ENCODE assay signal across 13 cellular contexts in genomic region chr11:8906629-8907028, GRCh38. TPM values are rescaled to one million over a fixed set of nuclear protein-coding genes. Genes with fewer than 3 reads are reported as not detected.
DNase-seq lines count a peak whose midpoint lies in the region; ATAC-seq, FAIRE-seq and TF ChIP-seq lines count a peak whose summit lies in the region.
"Had no signal": no experiment of that assay in that cellular context is flagged by ENCODE, and none has a peak within 500 bp of the region (broad histone marks: within the 10 kb centered on the region; RNA-seq: fewer than 3 reads in every experiment).

No MANE protein-coding gene starts in this region.

- H3K4me2 ChIP-seq in SK-N-SH, result peak overlapping the region; percentile 58

- no peaks in the 10 kb centered on the region for H3K9me3 ChIP-seq in SK-N-SH
- H3K9me3 ChIP-seq in mucosa of descending colon, result no peaks in the 10 kb centered on the region

- no peak overlapping the region for H2AFZ ChIP-seq in SK-N-SH (ENCODE audit: low read depth)

- H3K4me3 ChIP-seq in SK-N-SH (ENCODE audit: low read depth in 2 of 2, low read length in 1 of 2), result no peak overlapping the region
- no peak overlapping the region for H3K4me3 ChIP-seq in fibroblast of pulmonary artery (replicated peaks; ENCODE audit: low read depth, low read length)
- H3K4me3 ChIP-seq in mucosa of descending colon, result no peak overlapping the region

- H3K36me3 ChIP-seq in SK-N-SH (replicated peaks in 1 of 2; ENCODE audit: control insufficient read depth in 1 of 2, insufficient read depth in 2 of 2, low read length in 1 of 2) (no peaks in the 10 kb centered on the region), mucosa of descending colon (ENCODE audit: low read depth) (no peaks in the 10 kb centered on the region)

- POLR2A ChIA-PET in SK-N-SH (lab: Yijun Ruan, JAX), result interaction anchor here (0.6 kb wide), 1 partner anchor 35 kb away, joined by 3 read pairs; no protein-coding TSS in a partner anchor

- TF ChIP-seq POLR2A in H54 (IDR thresholded peaks at IDR 0.05; ENCODE audit: low read depth, low read length), result no peak

- H3K79me2 ChIP-seq in SK-N-SH (ENCODE audit: insufficient read depth), result peaks cover 4% of the 10 kb centered on the region; the same call in 1 of the 2 replicates

- H3K27ac Mint-ChIP-seq in natural killer cell, result no peak overlapping the region

- peak; percentile 58 for DNase-seq in AG08396 (ENCODE audit: low spot score)
- peak; percentile 69 for DNase-seq in H54 (ENCODE audit: insufficient read length, low spot score)
- no peak for DNase-seq in SK-N-SH
- peak; percentile 72 for DNase-seq in fibroblast of pulmonary artery (ENCODE audit: low read depth)
- no peak for DNase-seq in mucosa of descending colon
- DNase-seq in natural killer cell, result no peak
- no peak for DNase-seq in NCI-H1048 (lab: John Stamatoyannopoulos, UW)
- DNase-seq: activated effector memory CD4-positive, alpha-beta T cell treated with anti-CD3 and anti-CD28 coated beads, Interleukin-2, amount 50 U/mL, for 16 hours; NCI-H526; right cardiac atrium had no signal

- FAIRE-seq in H54 (lab: Jason Lieb, UNC), result peak; percentile 90

- H3K27ac ChIP-seq in SK-N-SH (ENCODE audit: low read depth in 2 of 2, low read length in 1 of 2), result peak overlapping the region in 1 of 2 experiments; percentile 95; a peak in 2 of 4 replicates

- TF ChIP-seq EP300 in SK-N-SH (IDR thresholded peaks at IDR 0.05; ENCODE audit: borderline replicate concordance in 1 of 2, low read depth in 1 of 2, low read length in 1 of 2), result peak; percentile 32 to 92; a peak in 3 of 4 replicates

- CTCF ChIA-PET in SK-N-SH (lab: Yijun Ruan, JAX), result interaction anchor here (1.1 kb wide), 1 partner anchor 197 kb away, joined by 3 read pairs; no protein-coding TSS in a partner anchor

- peaks cover 15 to 23% of the 10 kb centered on the region in 2 donors for H3K27me3 Mint-ChIP-seq in natural killer cell (ENCODE audit: low read depth in 2 of 2)

- H4K20me1 ChIP-seq in SK-N-SH (ENCODE audit: insufficient read depth), result no peaks in the 10 kb centered on the region

- no peak overlapping the region for H3K4me3 Mint-ChIP-seq in natural killer cell

- intact Hi-C loops in mucosa of descending colon (cut with DNase I, micrococcal nuclease), result no loop called here
- intact Hi-C loops in natural killer cell (cut with micrococcal nuclease), result no loop called here

- H3K9ac ChIP-seq in SK-N-SH, result peak overlapping the region; percentile 21; the same call in 1 of the 2 replicates

- H3K36me3 Mint-ChIP-seq in natural killer cell, result peaks cover 11% of the 10 kb centered on the region

- no peaks in the 10 kb centered on the region for H3K9me2 ChIP-seq in SK-N-SH

- TF ChIP-seq RAD21 in SK-N-SH (IDR thresholded peaks at IDR 0.05; ENCODE audit: low read length), result no peak

- ATAC-seq in mucosa of descending colon, result no peak
- ATAC-seq in natural killer cell, result no peak
- no peak for ATAC-seq in GM18520 (IDR thresholded peaks at IDR 0.05; ENCODE audit: unreplicated experiment)
- ATAC-seq: left lobe of liver, right cardiac atrium had no signal

- H3F3A ChIP-seq in SK-N-SH (replicated peaks; ENCODE audit: insufficient read depth), result peaks cover 37% of the 10 kb centered on the region

- no peaks in the 10 kb centered on the region for H3K27me3 ChIP-seq in SK-N-SH (ENCODE audit: insufficient read depth)

- TF ChIP-seq CTCF in SK-N-SH (IDR thresholded peaks at IDR 0.05), result no peak
- TF ChIP-seq CTCF in fibroblast of pulmonary artery (IDR thresholded peaks at IDR 0.05; ENCODE audit: low read length, missing control alignments), result no peak
- TF ChIP-seq CTCF in mucosa of descending colon (IDR thresholded peaks at IDR 0.05), result no peak
- no peak for TF ChIP-seq CTCF in natural killer cell (IDR thresholded peaks at IDR 0.05)

- H3K9me3 Mint-ChIP-seq in natural killer cell, result no peaks in the 10 kb centered on the region

- peaks cover 5 to 21% of the 10 kb centered on the region in 2 experiments; a peak in 3 of 4 replicates for H3K4me1 ChIP-seq in SK-N-SH (ENCODE audit: control insufficient read depth in 1 of 2, insufficient read depth in 2 of 2, low read depth in 1 of 2, low read length in 1 of 2)
- H3K4me1 ChIP-seq in mucosa of descending colon (ENCODE audit: low read depth), result no peaks in the 10 kb centered on the region

- peaks cover 10 to 12% of the 10 kb centered on the region in 2 donors for H3K4me1 Mint-ChIP-seq in natural killer cell

TF ChIP-seq in SK-N-SH, 30 proteins besides CTCF, POLR2A, EP300 and RAD21 (continues in another document):
- TF ChIP-seq RFX5 (IDR thresholded peaks at IDR 0.05; ENCODE audit: low read length), result no peak
- peak; percentile 73; the same call in 1 of the 2 replicates for TF ChIP-seq POLR2AphosphoS5 (IDR thresholded peaks at IDR 0.05; ENCODE audit: low read depth, low read length)
- TF ChIP-seq TAF1 (IDR thresholded peaks at IDR 0.05; ENCODE audit: borderline replicate concordance, low read depth, low read length), result no peak
- TF ChIP-seq TCF12 (IDR thresholded peaks at IDR 0.05), result peak; percentile 95
- TF ChIP-seq TEAD4 (IDR thresholded peaks at IDR 0.05; ENCODE audit: borderline replicate concordance, insufficient read depth), result peak; percentile 82
- TF ChIP-seq RXRA (IDR thresholded peaks at IDR 0.05; ENCODE audit: borderline replicate concordance, low read depth), result peak; percentile 63; the same call in 1 of the 2 replicates
- TF ChIP-seq, protein P1, sequence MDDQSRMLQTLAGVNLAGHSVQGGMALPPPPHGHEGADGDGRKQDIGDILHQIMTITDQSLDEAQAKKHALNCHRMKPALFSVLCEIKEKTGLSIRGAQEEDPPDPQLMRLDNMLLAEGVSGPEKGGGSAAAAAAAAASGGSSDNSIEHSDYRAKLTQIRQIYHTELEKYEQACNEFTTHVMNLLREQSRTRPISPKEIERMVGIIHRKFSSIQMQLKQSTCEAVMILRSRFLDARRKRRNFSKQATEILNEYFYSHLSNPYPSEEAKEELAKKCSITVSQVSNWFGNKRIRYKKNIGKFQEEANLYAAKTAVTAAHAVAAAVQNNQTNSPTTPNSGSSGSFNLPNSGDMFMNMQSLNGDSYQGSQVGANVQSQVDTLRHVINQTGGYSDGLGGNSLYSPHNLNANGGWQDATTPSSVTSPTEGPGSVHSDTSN (IDR thresholded peaks at IDR 0.05), result peak; percentile 99
- no peak for TF ChIP-seq REST (IDR thresholded peaks at IDR 0.05; ENCODE audit: low read depth, low read length)
- peak; percentile 91 for TF ChIP-seq FOSL2 (IDR thresholded peaks at IDR 0.05; ENCODE audit: borderline replicate concordance, low read depth)
- TF ChIP-seq FOXM1 (IDR thresholded peaks at IDR 0.05; ENCODE audit: low read depth), result peak; percentile 66; the same call in 1 of the 2 replicates
- TF ChIP-seq EZH2phosphoT487 (IDR thresholded peaks at IDR 0.05; ENCODE audit: borderline replicate concordance, low read depth), result no peak
- no peak for TF ChIP-seq SMC3 (IDR thresholded peaks at IDR 0.05; ENCODE audit: low read depth, low read length)
- TF ChIP-seq MAX (IDR thresholded peaks at IDR 0.05; ENCODE audit: low read depth), result no peak; the same call in 1 of the 2 replicates
- peak; percentile 39; the same call in 1 of the 2 replicates for TF ChIP-seq MEF2A (IDR thresholded peaks at IDR 0.05; ENCODE audit: borderline replicate concordance, low read depth)

RNA-seq across cellular contexts. Expression of gene AKIP1, which starts 4.4 kb away (rescaled TPM):
- 47.9 and 55.3 TPM in 2 replicates for polyA plus RNA-seq in SK-N-SH (2012; rRNA removed)
- polyA plus RNA-seq in SK-N-SH (2012; cell fraction: cytosol; rRNA removed), result 53.6 and 56.8 TPM in 2 replicates
- polyA plus RNA-seq in SK-N-SH (2012; cell fraction: nucleus; rRNA removed), result 24.1 and 28.4 TPM in 2 replicates
- total RNA-seq in mucosa of descending colon (10 to 100 TPM; 12.6 to 20.1 (median 17.0) TPM), natural killer cell (1 to 10 TPM; 4.0 to 7.0 (median 4.0) TPM)

RNA-seq across cellular contexts. Expression of gene C11orf16, which starts 26.1 kb away (rescaled TPM):
- polyA plus RNA-seq in SK-N-SH (2012; rRNA removed), result not detected in 2 replicates
- polyA plus RNA-seq in SK-N-SH (2012; cell fraction: cytosol; rRNA removed), result not detected in 2 replicates
- polyA plus RNA-seq in SK-N-SH (2012; cell fraction: nucleus; rRNA removed), result not detected in 2 replicates
- total RNA-seq in mucosa of descending colon (not detected), natural killer cell (not detected)
- total RNA-seq: HT-29, left lobe of liver, right cardiac atrium had no signal
- polyA plus RNA-seq: right cardiac atrium had no signal

RNA-seq across cellular contexts. Expression of gene ASCL3, which starts 36.2 kb away (rescaled TPM):
- polyA plus RNA-seq in SK-N-SH (2012; rRNA removed), result not detected in 2 replicates
- not detected in 2 replicates for polyA plus RNA-seq in SK-N-SH (2012; cell fraction: cytosol; rRNA removed)
- not detected in 2 replicates for polyA plus RNA-seq in SK-N-SH (2012; cell fraction: nucleus; rRNA removed)
- total RNA-seq in mucosa of descending colon (not detected), natural killer cell (not detected)
- total RNA-seq: HT-29, left lobe of liver, right cardiac atrium had no signal
- polyA plus RNA-seq: right cardiac atrium had no signal

RNA-seq across cellular contexts. Expression of gene TMEM9B, which starts 57.6 kb away (rescaled TPM):
- 21.8 and 29.3 TPM in 2 replicates for polyA plus RNA-seq in SK-N-SH (2012; rRNA removed)
- polyA plus RNA-seq in SK-N-SH (2012; cell fraction: cytosol; rRNA removed), result 35.0 and 40.0 TPM in 2 replicates
- polyA plus RNA-seq in SK-N-SH (2012; cell fraction: nucleus; rRNA removed), result 3.8 and 9.8 TPM in 2 replicates
- total RNA-seq in mucosa of descending colon (100 to 1,000 TPM in 1 of 3 donors, 10 to 100 TPM in 2; 51.4 to 109 (median 78.4) TPM), natural killer cell (10 to 100 TPM; 46.5 to 55.2 (median 51.4) TPM)

Comparison
In these comparisons a context has a peak if more than half of its experiments do, and no peak if none do; other contexts are left out.
1. DNase-seq: peak in AG08396 (single experiment), H54 (single experiment) and fibroblast of pulmonary artery (single experiment); none in SK-N-SH (single experiment), mucosa of descending colon (0 of 3), natural killer cell (single experiment) and NCI-H1048 (single experiment).